In the genomic region with DNA sequence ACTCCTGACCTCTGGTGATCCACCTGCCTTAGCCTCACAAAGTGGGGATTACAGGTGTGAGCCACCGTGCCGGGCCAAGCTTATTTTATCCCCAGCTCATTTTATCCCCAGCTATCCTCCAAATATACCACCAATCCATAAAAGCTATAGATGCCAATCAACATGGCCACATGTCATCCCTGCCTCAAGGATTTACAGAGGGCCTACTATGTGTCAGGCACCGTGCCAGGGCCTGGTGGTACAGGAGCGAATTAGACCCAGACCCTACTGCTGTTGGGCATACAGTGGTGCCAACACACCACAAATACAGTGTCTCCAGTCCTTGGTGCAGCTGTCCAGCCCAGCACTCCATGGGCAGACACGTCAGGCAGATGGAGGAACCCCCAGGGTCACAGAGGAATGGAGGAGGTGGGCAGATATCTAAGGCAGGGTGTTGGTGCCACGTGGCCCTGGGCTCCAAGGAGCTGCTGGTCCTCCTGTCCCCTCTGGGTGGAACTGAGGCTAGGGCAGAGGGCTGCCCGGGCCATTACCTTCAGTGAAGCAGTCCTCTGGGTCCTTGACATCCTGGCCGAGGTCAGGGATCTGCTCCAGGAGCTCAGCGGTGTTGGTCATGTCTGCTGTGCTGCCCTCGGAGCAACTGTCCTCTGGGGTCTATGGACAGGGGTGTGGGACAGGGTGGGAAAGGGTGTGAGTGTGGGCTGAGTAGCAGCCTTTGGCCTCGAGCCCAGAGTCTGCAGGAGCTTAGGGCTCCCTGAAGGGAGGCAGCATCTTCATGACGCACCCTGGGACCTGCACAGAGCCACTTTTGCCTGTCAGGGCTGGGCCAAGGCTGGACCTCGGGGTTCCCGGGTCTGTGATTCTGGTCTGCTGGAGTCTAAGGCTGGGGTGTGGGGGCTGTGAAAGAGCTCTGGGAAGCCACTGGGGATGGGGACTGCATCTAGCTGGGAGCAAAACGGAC, we compare ENCODE assay signal across 24 cellular contexts.
DNase-seq lines count a peak whose midpoint lies in the region; ATAC-seq and TF ChIP-seq lines count a peak whose summit lies in the region.
"Had no signal": no experiment of that assay in that cellular context is flagged by ENCODE, and none has a peak within 500 bp of the region (broad histone marks: within the 10 kb centered on the region; RNA-seq: fewer than 3 reads in every experiment).

No MANE protein-coding gene starts in this region.

- H3K4me1 ChIP-seq in lower lobe of right lung, result no peaks in the 10 kb centered on the region
- H3K4me1 ChIP-seq in testis, result no peaks in the 10 kb centered on the region
- H3K4me1 ChIP-seq: ascending aorta, foreskin keratinocyte, parathyroid adenoma, sigmoid colon had no signal

- H3K36me3 Mint-ChIP-seq in activated CD8-positive, alpha-beta memory T cell treated with anti-CD3 and anti-CD28 coated beads, Interleukin-2, amount 10 ng/mL, durations not matched to agents 7 days and 5 days, result no peaks in the 10 kb centered on the region
- H3K36me3 Mint-ChIP-seq: activated naive CD8-positive, alpha-beta T cell had no signal

- H3K27ac Mint-ChIP-seq in activated CD8-positive, alpha-beta memory T cell treated with anti-CD3 and anti-CD28 coated beads, Interleukin-2, amount 10 ng/mL, durations not matched to agents 7 days and 5 days, result no peak overlapping the region
- H3K27ac Mint-ChIP-seq: activated naive CD8-positive, alpha-beta T cell; activated T-cell treated with anti-CD3 and anti-CD28 coated beads, Interleukin-2, amount 50 U/mL, for 72 hours; memory B cell; naive thymus-derived CD4-positive, alpha-beta T cell had no signal

- H3K9me3 ChIP-seq in lower lobe of right lung (no peaks in the 10 kb centered on the region), testis (no peaks in the 10 kb centered on the region)
- H3K9me3 ChIP-seq: SK-N-SH had no signal

- H3K9me3 Mint-ChIP-seq in activated CD8-positive, alpha-beta memory T cell treated with anti-CD3 and anti-CD28 coated beads, Interleukin-2, amount 10 ng/mL, durations not matched to agents 7 days and 5 days (ENCODE audit: low read depth), result no peaks in the 10 kb centered on the region
- H3K9me3 Mint-ChIP-seq: activated T-cell treated with anti-CD3 and anti-CD28 coated beads, Interleukin-2, amount 50 U/mL, for 72 hours; central memory CD8-positive, alpha-beta T cell had no signal

- TF ChIP-seq POLR2A in testis (IDR thresholded peaks at IDR 0.05), result no peak

- TF ChIP-seq CTCF in lower lobe of right lung (IDR thresholded peaks at IDR 0.05), result no peak
- no peak for TF ChIP-seq CTCF in testis (IDR thresholded peaks at IDR 0.05)

- no peak overlapping the region for H3K4me3 Mint-ChIP-seq in activated CD8-positive, alpha-beta memory T cell treated with anti-CD3 and anti-CD28 coated beads, Interleukin-2, amount 10 ng/mL, durations not matched to agents 7 days and 5 days
- H3K4me3 Mint-ChIP-seq: activated naive CD8-positive, alpha-beta T cell; activated T-cell treated with anti-CD3 and anti-CD28 coated beads, Interleukin-2, amount 50 U/mL, for 72 hours; central memory CD8-positive, alpha-beta T cell; memory B cell; naive thymus-derived CD4-positive, alpha-beta T cell had no signal

- ATAC-seq in activated CD8-positive, alpha-beta memory T cell treated with anti-CD3 and anti-CD28 coated beads, Interleukin-2, amount 10 ng/mL, durations not matched to agents 7 days and 5 days, result no peak
- ATAC-seq in lower lobe of right lung (no peak), HG02623 (IDR thresholded peaks at IDR 0.05; ENCODE audit: unreplicated experiment) (no peak), GM19395 (IDR thresholded peaks at IDR 0.05; ENCODE audit: unreplicated experiment) (no peak)
- ATAC-seq: activated T-cell treated with anti-CD3 and anti-CD28 coated beads, Interleukin-2, amount 50 U/mL, for 72 hours; foreskin keratinocyte; naive thymus-derived CD4-positive, alpha-beta T cell had no signal

- intact Hi-C loops in lower lobe of right lung (cut with DNase I), result no loop called here
- intact Hi-C loops in testis (cut with DNase I; ENCODE audit: low total_unique reads), result no loop called here

- H3K27me3 Mint-ChIP-seq in activated CD8-positive, alpha-beta memory T cell treated with anti-CD3 and anti-CD28 coated beads, Interleukin-2, amount 10 ng/mL, durations not matched to agents 7 days and 5 days, result no peaks in the 10 kb centered on the region
- H3K27me3 Mint-ChIP-seq: activated naive CD8-positive, alpha-beta T cell had no signal

- no peaks in the 10 kb centered on the region for H3K36me3 ChIP-seq in lower lobe of right lung
- no peaks in the 10 kb centered on the region for H3K36me3 ChIP-seq in testis (ENCODE audit: low read depth, missing control alignments)
- H3K36me3 ChIP-seq: ascending aorta, sigmoid colon had no signal

- 86 to 89% methylated on average over 13 to 14 of the region's 15 CpGs for WGBS in testis, 2 donors

- no peaks in the 10 kb centered on the region for H3K4me1 Mint-ChIP-seq in activated CD8-positive, alpha-beta memory T cell treated with anti-CD3 and anti-CD28 coated beads, Interleukin-2, amount 10 ng/mL, durations not matched to agents 7 days and 5 days
- H3K4me1 Mint-ChIP-seq: central memory CD8-positive, alpha-beta T cell; naive thymus-derived CD4-positive, alpha-beta T cell had no signal

- H3K4me3 ChIP-seq in lower lobe of right lung (no peak overlapping the region), testis (no peak overlapping the region)
- H3K4me3 ChIP-seq: ascending aorta, sigmoid colon had no signal

- CTCF ChIA-PET in activated CD8-positive, alpha-beta memory T cell treated with anti-CD3 and anti-CD28 coated beads, Interleukin-2, amount 10 ng/mL, durations not matched to agents 7 days and 5 days (lab: Charles Lee), result no interaction called here

- no peak overlapping the region for H3K27ac ChIP-seq in lower lobe of right lung
- no peak overlapping the region for H3K27ac ChIP-seq in testis
- H3K27ac ChIP-seq: ascending aorta, foreskin keratinocyte, parathyroid adenoma, sigmoid colon had no signal

- H3K27me3 ChIP-seq in lower lobe of right lung (ENCODE audit: low read depth), result no peaks in the 10 kb centered on the region
- H3K27me3 ChIP-seq in testis, result no peaks in the 10 kb centered on the region
- H3K27me3 ChIP-seq: ascending aorta, foreskin keratinocyte, sigmoid colon had no signal

- peak; percentile 49 for DNase-seq in activated CD8-positive, alpha-beta memory T cell treated with anti-CD3 and anti-CD28 coated beads for 24 hours
- DNase-seq in activated CD8-positive, alpha-beta memory T cell treated with anti-CD3 and anti-CD28 coated beads, Interleukin-2, amount 50 U/mL, for 4 hours, result no peak
- DNase-seq in activated CD8-positive, alpha-beta memory T cell treated with anti-CD3 and anti-CD28 coated beads, Interleukin-2, amount 10 ng/mL, durations not matched to agents 7 days and 5 days, result peak; percentile 14
- DNase-seq in lower lobe of right lung (peak; percentile 32), testis (peak; percentile 9), iPS-NIHi7 (ENCODE audit: extremely low spot score) (no peak)
- DNase-seq: activated T-cell treated with anti-CD3 and anti-CD28 coated beads, Interleukin-2, amount 50 U/mL, for 72 hours; foreskin keratinocyte; Kasumi-1; NCI-H1694; NCI-H2171 treated with DMSO at 0.1 percent for 48 hours; NCI-H526 treated with DMSO at 0.1 percent for 48 hours; RPMI8226; sigmoid colon; SK-N-SH; T-helper 2 cell had no signal

Comparison
In these comparisons a context has a peak if more than half of its experiments do, and no peak if none do; other contexts are left out.
1. DNase-seq: peak in activated CD8-positive, alpha-beta memory T cell treated with anti-CD3 and anti-CD28 coated beads for 24 hours (single experiment), activated CD8-positive, alpha-beta memory T cell treated with anti-CD3 and anti-CD28 coated beads, Interleukin-2, amount 10 ng/mL, durations not matched to agents 7 days and 5 days (single experiment), lower lobe of right lung (single experiment) and testis (single experiment); none in activated CD8-positive, alpha-beta memory T cell treated with anti-CD3 and anti-CD28 coated beads, Interleukin-2, amount 50 U/mL, for 4 hours (single experiment) and iPS-NIHi7 (single experiment).